ENCODE assay signal across 21 cellular contexts in the genomic region with DNA sequence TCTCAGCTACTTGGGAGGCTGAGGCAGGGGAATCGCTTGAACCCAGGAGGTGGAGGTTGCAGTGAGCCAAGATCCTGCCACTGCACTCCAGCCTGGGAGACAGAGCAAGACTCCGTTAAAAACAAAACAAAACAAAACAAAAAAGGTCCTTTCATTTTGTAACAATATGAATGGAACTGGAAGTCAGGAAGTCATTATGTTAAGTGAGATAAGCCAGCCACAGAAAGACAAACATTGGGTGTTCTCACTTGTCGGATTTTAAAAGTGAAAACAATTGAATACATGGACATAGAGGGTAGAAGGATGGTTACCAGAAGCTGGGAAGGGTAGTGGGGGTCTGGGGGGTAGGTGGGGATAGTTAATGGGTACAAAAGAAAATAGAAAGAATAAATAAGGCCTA. TPM values are rescaled to one million over a fixed set of nuclear protein-coding genes. Genes with fewer than 3 reads are reported as not detected.
"Had no signal": no experiment of that assay in that cellular context is flagged by ENCODE, and none has a peak within 500 bp of the region (broad histone marks: within the 10 kb centered on the region; RNA-seq: fewer than 3 reads in every experiment).

No MANE protein-coding gene starts in this region.

- DNase-seq: KBM-7, MG63, NCI-H1092, NCI-H1105 treated with DMSO at 0.1 percent for 48 hours, NCI-H1417 treated with DMSO at 0.1 percent for 48 hours, NCI-H146, NCI-H1694 treated with DMSO at 0.1 percent for 48 hours, NCI-H1930, NCI-H2081, NCI-H2107, NCI-H226, NCI-H446, NCI-H510A, NCI-H524 treated with DMSO at 0.1 percent for 48 hours, NCI-H69, NCI-H774, PC-3, SHP77, SK-N-SH, SW 1271 had no signal

- H3K4me3 ChIP-seq: MG63 had no signal

RNA-seq across cellular contexts. Expression of a gene that starts 12.5 kb away (rescaled TPM):
- total RNA-seq: HT-29 had no signal
